1 cellular context compared by ENCODE assay signal in genomic region chr16:89720859-89721643, GRCh38.
TF ChIP-seq lines count a peak whose summit lies in the region.

VPS9D1 (minus strand) TSS chr16:89720898; CDS start chr16:89720861, 37 bp downstream.
ZNF276 (plus strand) TSS chr16:89721537; CDS start chr16:89721641, 104 bp downstream.

TF ChIP-seq in WTC11, 78 proteins besides CTCF, POLR2A, EP300 and RAD21 (continued from another document and continues in another):
- no peak for TF ChIP-seq ZNF425 (CRISPR knock-in tag; conservative IDR thresholded peaks at IDR 0.05)
- TF ChIP-seq NR3C1 (CRISPR knock-in tag; conservative IDR thresholded peaks at IDR 0.05; ENCODE audit: low read depth): no peak
- TF ChIP-seq E2F4 (CRISPR knock-in tag; IDR thresholded peaks at IDR 0.05; ENCODE audit: borderline replicate concordance, low read depth): peak; percentile 66; the same call in 1 of the 2 replicates
- 0 out of 2 replicates have a peak, but pooled peaks have one; percentile 19 for TF ChIP-seq SMAD4 (CRISPR knock-in tag; IDR thresholded peaks at IDR 0.05)
- no peak for TF ChIP-seq CREB1 (CRISPR knock-in tag; IDR thresholded peaks at IDR 0.05)
- TF ChIP-seq ZSCAN18 (CRISPR knock-in tag; IDR thresholded peaks at IDR 0.05): no peak
- TF ChIP-seq ZNF281 (CRISPR knock-in tag; IDR thresholded peaks at IDR 0.05): 0 out of 2 replicates have a peak, but pooled peaks have one; percentile 42
- TF ChIP-seq NR2C2 (CRISPR knock-in tag; IDR thresholded peaks at IDR 0.05): no peak
- TF ChIP-seq USF1 (CRISPR knock-in tag; IDR thresholded peaks at IDR 0.05): no peak
- no peak for TF ChIP-seq ATF1 (CRISPR knock-in tag; IDR thresholded peaks at IDR 0.05)
- TF ChIP-seq SOX15 (CRISPR knock-in tag; IDR thresholded peaks at IDR 0.05): no peak
- peak; percentile 70; the same call in 1 of the 2 replicates for TF ChIP-seq CBFB (CRISPR knock-in tag; IDR thresholded peaks at IDR 0.05; ENCODE audit: low read depth)
- TF ChIP-seq GRHL2 (CRISPR knock-in tag; IDR thresholded peaks at IDR 0.05; ENCODE audit: insufficient replicate concordance, severe bottlenecking): no peak
- no peak for TF ChIP-seq E2F1 (CRISPR knock-in tag; IDR thresholded peaks at IDR 0.05)
- TF ChIP-seq ATF2 (CRISPR knock-in tag; IDR thresholded peaks at IDR 0.05; ENCODE audit: borderline replicate concordance, low read depth): no peak
- TF ChIP-seq MXD4 (CRISPR knock-in tag; IDR thresholded peaks at IDR 0.05; ENCODE audit: borderline replicate concordance): no peak
- peak; percentile 66 for TF ChIP-seq GABPB1 (CRISPR knock-in tag; IDR thresholded peaks at IDR 0.05)
- no peak for TF ChIP-seq MYBL2 (CRISPR knock-in tag; IDR thresholded peaks at IDR 0.05)
- TF ChIP-seq RELA (CRISPR knock-in tag; IDR thresholded peaks at IDR 0.05; ENCODE audit: borderline replicate concordance): no peak
- no peak; the same call in 1 of the 2 replicates for TF ChIP-seq STAT6 (CRISPR knock-in tag; conservative IDR thresholded peaks at IDR 0.05; ENCODE audit: low read depth)
- TF ChIP-seq MAX (CRISPR knock-in tag; IDR thresholded peaks at IDR 0.05): no peak; the same call in none of the 2 replicates
- TF ChIP-seq ZNF317 (CRISPR knock-in tag; IDR thresholded peaks at IDR 0.05; ENCODE audit: borderline replicate concordance, low read depth): no peak
- TF ChIP-seq TEAD4 (CRISPR knock-in tag; IDR thresholded peaks at IDR 0.05): no peak
- 0 out of 2 replicates have a peak, but pooled peaks have one; percentile 72 for TF ChIP-seq KAT7 (CRISPR knock-in tag; IDR thresholded peaks at IDR 0.05; ENCODE audit: borderline replicate concordance)
- no peak for TF ChIP-seq ZNF512 (CRISPR knock-in tag; IDR thresholded peaks at IDR 0.05; ENCODE audit: borderline replicate concordance)
- peak; percentile 31; the same call in 1 of the 2 replicates for TF ChIP-seq NFYB (CRISPR knock-in tag; conservative IDR thresholded peaks at IDR 0.05; ENCODE audit: low read depth)
- TF ChIP-seq PREB (CRISPR knock-in tag; IDR thresholded peaks at IDR 0.05; ENCODE audit: borderline replicate concordance): no peak; the same call in 1 of the 2 replicates
- TF ChIP-seq JUN (CRISPR knock-in tag; IDR thresholded peaks at IDR 0.05): 0 out of 2 replicates have a peak, but pooled peaks have one; percentile 40
- TF ChIP-seq AFF4 (CRISPR knock-in tag; IDR thresholded peaks at IDR 0.05; ENCODE audit: borderline replicate concordance): no peak
- TF ChIP-seq OVOL2 (CRISPR knock-in tag; IDR thresholded peaks at IDR 0.05; ENCODE audit: borderline replicate concordance): no peak
- TF ChIP-seq RORB (CRISPR knock-in tag; IDR thresholded peaks at IDR 0.05): no peak
- TF ChIP-seq ELF4 (CRISPR knock-in tag; IDR thresholded peaks at IDR 0.05; ENCODE audit: low read depth): no peak; the same call in none of the 2 replicates
- TF ChIP-seq ZBTB21 (CRISPR knock-in tag; IDR thresholded peaks at IDR 0.05; ENCODE audit: borderline replicate concordance): 0 out of 2 replicates have a peak, but pooled peaks have one; percentile 12
- peak; percentile 67 for TF ChIP-seq NFATC4 (CRISPR knock-in tag; IDR thresholded peaks at IDR 0.05)
- TF ChIP-seq HMGA2 (CRISPR knock-in tag; IDR thresholded peaks at IDR 0.05): no peak
